20 cellular contexts compared by ENCODE assay signal in genomic region chr2:232027530-232027929, GRCh38.
DNase-seq lines count a peak whose midpoint lies in the region; ATAC-seq and TF ChIP-seq lines count a peak whose summit lies in the region.
"Had no signal": no experiment of that assay in that cellular context is flagged by ENCODE, and none has a peak within 500 bp of the region (broad histone marks: within the 10 kb centered on the region; RNA-seq: fewer than 3 reads in every experiment).

No MANE protein-coding gene starts in this region.

- no peak overlapping the region for H3K9ac ChIP-seq in neural progenitor cell
- H3K9ac ChIP-seq: BLaER1 treated with 17β-estradiol and CSF1 and Interleukin-3, amounts not matched to agents 10 nM and 100 nM had no signal

- no peak overlapping the region for H3K27ac ChIP-seq in neural progenitor cell
- H3K27ac ChIP-seq: BLaER1 treated with 17β-estradiol and CSF1 and Interleukin-3, amounts not matched to agents 10 nM and 100 nM; colonic mucosa; hepatocyte; pancreas; testis had no signal

- no peaks in the 10 kb centered on the region for H3K79me2 ChIP-seq in neural progenitor cell (ENCODE audit: low read depth)
- H3K79me2 ChIP-seq: hepatocyte had no signal

- H3K9me3 ChIP-seq in neural progenitor cell (ENCODE audit: low read depth): no peaks in the 10 kb centered on the region
- H3K9me3 ChIP-seq: colonic mucosa, pancreas, testis had no signal

- H3K36me3 Mint-ChIP-seq in activated naive CD4-positive, alpha-beta T cell treated with anti-CD3 and anti-CD28 coated beads, Interleukin-2, amount 50 U/mL, for 24 hours: peaks cover 53% of the 10 kb centered on the region
- peaks cover 70% of the 10 kb centered on the region for H3K36me3 Mint-ChIP-seq in activated T-helper 17 cell treated with anti-CD3 and anti-CD28 coated beads, Interleukin-2, amount 50 U/mL, for 72 hours (ENCODE audit: low read depth)
- H3K36me3 Mint-ChIP-seq in stimulated activated memory B cell treated with anti-CD40 and anti-IgM and Interleukin-4, amounts not matched to agents 10 μg/mL and 1 μg/mL and 100 μg/mL, for 72 hours: peaks cover 73% of the 10 kb centered on the region
- H3K36me3 Mint-ChIP-seq in neural progenitor cell: peaks cover 28% of the 10 kb centered on the region

- peaks cover 37% of the 10 kb centered on the region for H3K4me1 Mint-ChIP-seq in activated naive CD4-positive, alpha-beta T cell treated with anti-CD3 and anti-CD28 coated beads, Interleukin-2, amount 50 U/mL, for 24 hours
- peaks cover 27% of the 10 kb centered on the region for H3K4me1 Mint-ChIP-seq in activated T-helper 17 cell treated with anti-CD3 and anti-CD28 coated beads, Interleukin-2, amount 50 U/mL, for 72 hours
- peaks cover 16% of the 10 kb centered on the region for H3K4me1 Mint-ChIP-seq in stimulated activated memory B cell treated with anti-CD40 and anti-IgM and Interleukin-4, amounts not matched to agents 10 μg/mL and 1 μg/mL and 100 μg/mL, for 72 hours
- peaks cover 5% of the 10 kb centered on the region for H3K4me1 Mint-ChIP-seq in neural progenitor cell

- H3K9me3 Mint-ChIP-seq in activated naive CD4-positive, alpha-beta T cell treated with anti-CD3 and anti-CD28 coated beads, Interleukin-2, amount 50 U/mL, for 24 hours: no peaks in the 10 kb centered on the region
- H3K9me3 Mint-ChIP-seq in activated T-helper 17 cell treated with anti-CD3 and anti-CD28 coated beads, Interleukin-2, amount 50 U/mL, for 72 hours: no peaks in the 10 kb centered on the region
- H3K9me3 Mint-ChIP-seq in stimulated activated memory B cell treated with anti-CD40 and anti-IgM and Interleukin-4, amounts not matched to agents 10 μg/mL and 1 μg/mL and 100 μg/mL, for 72 hours: peaks cover 5% of the 10 kb centered on the region
- peaks cover 7% of the 10 kb centered on the region for H3K9me3 Mint-ChIP-seq in neural progenitor cell

- peaks cover 6% of the 10 kb centered on the region for H3F3A ChIP-seq in neural progenitor cell (ENCODE audit: low read depth)

- H3K27me3 Mint-ChIP-seq in activated naive CD4-positive, alpha-beta T cell treated with anti-CD3 and anti-CD28 coated beads, Interleukin-2, amount 50 U/mL, for 24 hours: no peaks in the 10 kb centered on the region
- no peaks in the 10 kb centered on the region for H3K27me3 Mint-ChIP-seq in activated T-helper 17 cell treated with anti-CD3 and anti-CD28 coated beads, Interleukin-2, amount 50 U/mL, for 72 hours
- no peaks in the 10 kb centered on the region for H3K27me3 Mint-ChIP-seq in stimulated activated memory B cell treated with anti-CD40 and anti-IgM and Interleukin-4, amounts not matched to agents 10 μg/mL and 1 μg/mL and 100 μg/mL, for 72 hours
- H3K27me3 Mint-ChIP-seq in neural progenitor cell (ENCODE audit: insufficient read depth, low read depth): no peaks in the 10 kb centered on the region
- H3K27me3 Mint-ChIP-seq: activated naive CD4-positive, alpha-beta T cell treated with anti-CD3 and anti-CD28 coated beads, Interleukin-2, amount 10 ng/mL, durations not matched to agents 7 days and 5 days had no signal

- H2AFZ ChIP-seq in neural progenitor cell (replicated peaks): no peak overlapping the region
- H2AFZ ChIP-seq: hepatocyte had no signal

- in situ Hi-C loops in GM13977 (cut with MboI; ENCODE audit: low pct_unique_long_range_greater_than_20kb, low sequenced_read_pairs, unreplicated experiment): no loop called here

- no peaks in the 10 kb centered on the region for H3K4me1 ChIP-seq in neural progenitor cell
- H3K4me1 ChIP-seq: colonic mucosa, pancreas, testis had no signal

- H4K20me1 ChIP-seq in neural progenitor cell (ENCODE audit: low read depth): no peaks in the 10 kb centered on the region
- H4K20me1 ChIP-seq: BLaER1 treated with 17β-estradiol and CSF1 and Interleukin-3, amounts not matched to agents 10 nM and 100 nM had no signal

- H3K27ac Mint-ChIP-seq in activated naive CD4-positive, alpha-beta T cell treated with anti-CD3 and anti-CD28 coated beads, Interleukin-2, amount 50 U/mL, for 24 hours: peak overlapping the region; percentile 92
- peak overlapping the region; percentile 56 for H3K27ac Mint-ChIP-seq in activated T-helper 17 cell treated with anti-CD3 and anti-CD28 coated beads, Interleukin-2, amount 50 U/mL, for 72 hours
- peak overlapping the region; percentile 48 for H3K27ac Mint-ChIP-seq in stimulated activated memory B cell treated with anti-CD40 and anti-IgM and Interleukin-4, amounts not matched to agents 10 μg/mL and 1 μg/mL and 100 μg/mL, for 72 hours
- no peak overlapping the region for H3K27ac Mint-ChIP-seq in neural progenitor cell

- H3K4me2 ChIP-seq in neural progenitor cell: no peak overlapping the region
- H3K4me2 ChIP-seq: BLaER1 treated with 17β-estradiol and CSF1 and Interleukin-3, amounts not matched to agents 10 nM and 100 nM; hepatocyte had no signal

- TF ChIP-seq CTCF in GM13977 (IDR thresholded peaks at IDR 0.05; ENCODE audit: extremely low read depth, insufficient read depth, missing control alignments) (no peak), neural progenitor cell (IDR thresholded peaks at IDR 0.05) (no peak)

- H3K27me3 ChIP-seq in neural progenitor cell: no peaks in the 10 kb centered on the region
- H3K27me3 ChIP-seq: BLaER1 treated with 17β-estradiol and CSF1 and Interleukin-3, amounts not matched to agents 10 nM and 100 nM; colonic mucosa; hepatocyte; pancreas; testis had no signal

- H3K4me3 Mint-ChIP-seq in activated naive CD4-positive, alpha-beta T cell treated with anti-CD3 and anti-CD28 coated beads, Interleukin-2, amount 50 U/mL, for 24 hours: peak overlapping the region; percentile 27
- peak overlapping the region; percentile 22 for H3K4me3 Mint-ChIP-seq in activated T-helper 17 cell treated with anti-CD3 and anti-CD28 coated beads, Interleukin-2, amount 50 U/mL, for 72 hours
- no peak overlapping the region for H3K4me3 Mint-ChIP-seq in stimulated activated memory B cell treated with anti-CD40 and anti-IgM and Interleukin-4, amounts not matched to agents 10 μg/mL and 1 μg/mL and 100 μg/mL, for 72 hours
- H3K4me3 Mint-ChIP-seq in neural progenitor cell: no peak overlapping the region
- H3K4me3 Mint-ChIP-seq: activated naive CD4-positive, alpha-beta T cell treated with anti-CD3 and anti-CD28 coated beads, Interleukin-2, amount 10 ng/mL, durations not matched to agents 7 days and 5 days had no signal

- no peak overlapping the region for H3K4me3 ChIP-seq in neural progenitor cell
- H3K4me3 ChIP-seq: BLaER1 treated with 17β-estradiol and CSF1 and Interleukin-3, amounts not matched to agents 10 nM and 100 nM; colonic mucosa; hepatocyte; pancreas; testis had no signal

- ATAC-seq in HG02840 (IDR thresholded peaks at IDR 0.05; ENCODE audit: low FRiP score, unreplicated experiment): peak; percentile 5
- peak; percentile 72 for ATAC-seq in activated T-helper 17 cell treated with anti-CD3 and anti-CD28 coated beads, Interleukin-2, amount 50 U/mL, for 72 hours (replicated peaks)
- no peak for ATAC-seq in stimulated activated memory B cell treated with anti-CD40 and anti-IgM and Interleukin-4, amounts not matched to agents 10 μg/mL and 1 μg/mL and 100 μg/mL, for 72 hours
- ATAC-seq: pancreas had no signal

- no peaks in the 10 kb centered on the region for H3K36me3 ChIP-seq in neural progenitor cell
- H3K36me3 ChIP-seq: colonic mucosa had no signal

- no peak for DNase-seq in activated naive CD4-positive, alpha-beta T cell treated with anti-CD3 and anti-CD28 coated beads, Interleukin-2, amount 50 U/mL, for 16 hours
- no peak for DNase-seq in stimulated activated CD4-positive, alpha-beta T cell treated with anti-CD3 and anti-CD28 coated beads, Interleukin-4, amount 100 ng/mL, for 24 hours
- DNase-seq in GM13977 (ENCODE audit: low spot score) (no peak), neural progenitor cell (ENCODE audit: low spot score) (no peak)
- DNase-seq: activated naive CD4-positive, alpha-beta T cell treated with anti-CD3 and anti-CD28 coated beads, Interleukin-2, amount 10 ng/mL, durations not matched to agents 7 days and 5 days; colonic mucosa; effector CD4-positive, alpha-beta T cell; GOT3; NCI-H1048; NCI-H1694; NCI-H748 treated with DMSO at 0.1 percent for 48 hours; pancreas; stimulated activated naive CD4-positive, alpha-beta T cell; testis had no signal

Comparison
In these comparisons a context has a peak if more than half of its experiments do, and no peak if none do; other contexts are left out.
1. H3K4me3 Mint-ChIP-seq: peak in activated naive CD4-positive, alpha-beta T cell treated with anti-CD3 and anti-CD28 coated beads, Interleukin-2, amount 50 U/mL, for 24 hours (single experiment) and activated T-helper 17 cell treated with anti-CD3 and anti-CD28 coated beads, Interleukin-2, amount 50 U/mL, for 72 hours (single experiment); none in stimulated activated memory B cell treated with anti-CD40 and anti-IgM and Interleukin-4, amounts not matched to agents 10 μg/mL and 1 μg/mL and 100 μg/mL, for 72 hours (single experiment) and neural progenitor cell (single experiment).